16 cellular contexts compared by ENCODE assay signal in the genomic region with DNA sequence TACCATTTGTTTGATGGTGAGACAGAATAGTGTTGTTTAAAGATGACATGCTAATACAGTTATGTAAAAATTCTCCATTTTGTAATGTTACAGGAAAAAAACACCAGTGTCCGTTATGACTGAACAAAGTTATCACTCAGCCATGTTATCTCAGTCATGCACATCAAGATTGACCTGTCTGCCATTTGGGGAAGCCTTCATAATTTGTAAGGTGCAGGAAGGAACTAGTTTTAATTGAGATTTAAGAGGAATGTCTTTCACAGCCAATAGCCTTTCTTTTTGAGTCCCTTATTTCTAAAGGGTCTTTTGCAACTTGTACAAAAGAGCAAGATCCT.
DNase-seq lines count a peak whose midpoint lies in the region; ATAC-seq and TF ChIP-seq lines count a peak whose summit lies in the region.
"Had no signal": no experiment of that assay in that cellular context is flagged by ENCODE, and none has a peak within 500 bp of the region (broad histone marks: within the 10 kb centered on the region; RNA-seq: fewer than 3 reads in every experiment).

No MANE protein-coding gene starts in this region.

- H3K27me3 ChIP-seq in cardiac muscle cell, result no peaks in the 10 kb centered on the region
- H3K27me3 ChIP-seq in ascending aorta, result no peaks in the 10 kb centered on the region
- no peaks in the 10 kb centered on the region for H3K27me3 ChIP-seq in uterus
- no peaks in the 10 kb centered on the region for H3K27me3 ChIP-seq in body of pancreas
- H3K27me3 ChIP-seq: right lobe of liver, SJSA1, testis had no signal

- TF ChIP-seq CTCF in cardiac muscle cell (IDR thresholded peaks at IDR 0.05; ENCODE audit: low read depth, low read length) (no peak), ascending aorta (IDR thresholded peaks at IDR 0.05) (no peak), nephron progenitor cell (IDR thresholded peaks at IDR 0.05) (no peak), uterus (IDR thresholded peaks at IDR 0.05) (no peak), body of pancreas (IDR thresholded peaks at IDR 0.05) (no peak), omental fat pad (IDR thresholded peaks at IDR 0.05) (no peak)

- no peaks in the 10 kb centered on the region for H3K9me3 Mint-ChIP-seq in nephron progenitor cell

- H3K27ac ChIP-seq in cardiac muscle cell (peak overlapping the region; percentile 92), ascending aorta (peak overlapping the region; percentile 91 to 92), uterus (peak overlapping the region; percentile 90 to 94), body of pancreas (peak overlapping the region in 1 of 4 donors; percentile 83)

- H3K27me3 Mint-ChIP-seq in nephron progenitor cell (ENCODE audit: low read depth, poor library complexity), result no peaks in the 10 kb centered on the region
- H3K27me3 Mint-ChIP-seq: activated CD4-positive, alpha-beta T cell treated with anti-CD3 and anti-CD28 coated beads for 36 hours had no signal

- no peak overlapping the region for H3K4me3 Mint-ChIP-seq in nephron progenitor cell
- H3K4me3 Mint-ChIP-seq: activated CD4-positive, alpha-beta T cell treated with anti-CD3 and anti-CD28 coated beads for 36 hours had no signal

- H3K36me3 ChIP-seq in cardiac muscle cell (no peaks in the 10 kb centered on the region), ascending aorta (no peaks in the 10 kb centered on the region), uterus (no peaks in the 10 kb centered on the region), body of pancreas (replicated peaks in 1 of 2; ENCODE audit: insufficient read depth in 1 of 2, low read depth in 2 of 2) (no peaks in the 10 kb centered on the region)
- H3K36me3 ChIP-seq: right lobe of liver, SJSA1 had no signal

- H3K4me1 ChIP-seq in cardiac muscle cell (ENCODE audit: low read depth) (peaks cover 75% of the 10 kb centered on the region), ascending aorta (peaks cover 10 to 53% of the 10 kb centered on the region in 2 donors), uterus (peaks cover 29 to 36% of the 10 kb centered on the region in 2 donors), body of pancreas (peaks cover 49% of the 10 kb centered on the region)

- H3K4me1 Mint-ChIP-seq in nephron progenitor cell, result peaks cover 97% of the 10 kb centered on the region

- WGBS in body of pancreas, 2 donors, result 67 to 71% methylated on average over 1 of the region's 1 CpG

- no peak for TF ChIP-seq POLR2A in uterus (IDR thresholded peaks at IDR 0.05)
- no peak for TF ChIP-seq POLR2A in body of pancreas (IDR thresholded peaks at IDR 0.05)

- peak overlapping the region; percentile 98 for H3K27ac Mint-ChIP-seq in nephron progenitor cell
- H3K27ac Mint-ChIP-seq: activated CD4-positive, alpha-beta T cell treated with anti-CD3 and anti-CD28 coated beads for 36 hours had no signal

- H3K4me3 ChIP-seq in cardiac muscle cell, result no peak overlapping the region
- no peak overlapping the region for H3K4me3 ChIP-seq in ascending aorta
- H3K4me3 ChIP-seq in uterus, result no peak overlapping the region
- no peak overlapping the region for H3K4me3 ChIP-seq in body of pancreas
- H3K4me3 ChIP-seq: right lobe of liver, SJSA1, testis had no signal

- no peak for ATAC-seq in left ventricle myocardium superior
- ATAC-seq in body of pancreas, result no peak
- ATAC-seq in omental fat pad (ENCODE audit: low FRiP score), result no peak
- ATAC-seq: right lobe of liver had no signal

- DNase-seq in cardiac muscle cell (ENCODE audit: low read depth in 1 of 2, low spot score in 1 of 2) (no peak), left ventricle myocardium superior (no peak), ascending aorta (ENCODE audit: low spot score in 2 of 2) (no peak), nephron progenitor cell (no peak), uterus (no peak), body of pancreas (no peak), iPS-NIHi7 (ENCODE audit: extremely low spot score) (no peak), omental fat pad (ENCODE audit: low spot score) (no peak)
- DNase-seq: activated CD4-positive, alpha-beta T cell treated with anti-CD3 and anti-CD28 coated beads for 36 hours; activated T-cell treated with anti-CD3 and anti-CD28 coated beads, Interleukin-2, amount 50 U/mL, for 48 hours; H7; NCI-H1417 treated with DMSO at 0.1 percent for 48 hours; NCI-H526; right lobe of liver; testis had no signal

- H3K9me3 ChIP-seq in cardiac muscle cell (ENCODE audit: low read depth), result no peaks in the 10 kb centered on the region
- H3K9me3 ChIP-seq in ascending aorta, result no peaks in the 10 kb centered on the region
- no peaks in the 10 kb centered on the region for H3K9me3 ChIP-seq in uterus
- H3K9me3 ChIP-seq in body of pancreas, result no peaks in the 10 kb centered on the region
- H3K9me3 ChIP-seq: right lobe of liver, SJSA1, testis had no signal

- H3K36me3 Mint-ChIP-seq in nephron progenitor cell (ENCODE audit: low read depth), result no peaks in the 10 kb centered on the region

- intact Hi-C loops in left ventricle myocardium superior (cut with micrococcal nuclease), result no loop called here
- intact Hi-C loops in ascending aorta (cut with DNase I), result loop anchor here (5.0 kb wide), 1 partner anchor 56 kb away; no protein-coding TSS in a partner anchor
- intact Hi-C loops in uterus (cut with DNase I; ENCODE audit: low total_unique reads), result no loop called here
- intact Hi-C loops in body of pancreas (cut with DNase I), result no loop called here
